In the genomic region with DNA sequence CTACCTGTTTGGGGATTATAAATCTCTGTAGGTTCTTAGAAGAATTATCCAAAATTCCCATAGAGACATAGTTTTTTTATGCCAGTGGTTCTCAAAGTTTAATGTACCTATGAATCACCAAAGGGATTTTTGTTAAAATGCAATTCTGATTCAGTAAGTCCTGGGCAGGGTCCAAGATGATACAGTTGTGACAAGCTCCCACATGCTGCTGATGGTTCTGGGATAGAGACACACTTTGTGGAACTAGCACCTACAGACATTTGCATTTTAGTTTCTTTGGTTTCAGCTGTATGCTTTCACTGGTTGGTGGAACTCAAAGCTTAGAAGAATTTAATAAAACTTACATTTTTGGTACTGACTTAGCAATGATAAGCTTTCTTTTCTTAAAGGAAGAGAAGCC, we compare ENCODE assay signal across 28 cellular contexts.
DNase-seq lines count a peak whose midpoint lies in the region; ATAC-seq and TF ChIP-seq lines count a peak whose summit lies in the region.
"Had no signal": no experiment of that assay in that cellular context is flagged by ENCODE, and none has a peak within 500 bp of the region (broad histone marks: within the 10 kb centered on the region; RNA-seq: fewer than 3 reads in every experiment).

No MANE protein-coding gene starts in this region.

- H3K27ac Mint-ChIP-seq in activated T-helper 1 cell treated with anti-CD3 and anti-CD28 coated beads, Interleukin-12 subunit alpha, Interleukin-12 subunit beta, Interleukin-2, Interleukin-4 antibody, amounts not matched to agents 30 ng/mL and 10 ng/mL and 1 ng/mL, durations not matched to agents 14 hours and 24 hours and 36 hours, result no peak overlapping the region
- H3K27ac Mint-ChIP-seq: activated naive CD8-positive, alpha-beta T cell; activated T-helper 2 cell treated with anti-CD3 and anti-CD28 coated beads, Interferon-gamma antibody, Interleukin-2, Interleukin-4, amounts not matched to agents 10 μg/mL and 5 μg/mL and 100 μg/mL, durations not matched to agents 14 hours and 24 hours and 36 hours; CD8-positive, alpha-beta T cell; H9 had no signal

- no peaks in the 10 kb centered on the region for H3K9me3 ChIP-seq in PC-3 (ENCODE audit: low read length)
- H3K9me3 ChIP-seq: body of pancreas, gastroesophageal sphincter, lower lobe of right lung, sigmoid colon, thyroid gland had no signal

- no TSS peak for BruUV-seq in PC-3 (replicated peaks; lab: Mats Ljungman, UMichigan)

- H3K27ac ChIP-seq in PC-3 (ENCODE audit: low read length) (no peak overlapping the region), epithelial cell of prostate (no peak overlapping the region)
- H3K27ac ChIP-seq: body of pancreas, gastroesophageal sphincter, lower lobe of right lung, sigmoid colon, SK-N-MC had no signal

- TF ChIP-seq CTCF in PC-3 (conservative IDR thresholded peaks at IDR 0.05; ENCODE audit: low read depth, low read length), result no peak

- CTCF ChIA-PET in PC-3 (lab: Charles Lee), result no interaction called here

- H3K9me2 ChIP-seq in PC-3 (replicated peaks; ENCODE audit: low read length), result no peaks in the 10 kb centered on the region

- H3K36me3 ChIP-seq in PC-3 (ENCODE audit: low read depth, low read length), result no peaks in the 10 kb centered on the region
- H3K36me3 ChIP-seq: gastroesophageal sphincter, lower lobe of right lung, sigmoid colon, thyroid gland had no signal

- peaks cover 13% of the 10 kb centered on the region for H3K27me3 Mint-ChIP-seq in activated T-helper 1 cell treated with anti-CD3 and anti-CD28 coated beads, Interleukin-12 subunit alpha, Interleukin-12 subunit beta, Interleukin-2, Interleukin-4 antibody, amounts not matched to agents 30 ng/mL and 10 ng/mL and 1 ng/mL, durations not matched to agents 14 hours and 24 hours and 36 hours (ENCODE audit: insufficient read depth)

- ATAC-seq in PC-3, result no peak
- ATAC-seq in GM21526 (IDR thresholded peaks at IDR 0.05; ENCODE audit: low FRiP score, unreplicated experiment), result no peak
- no peak for ATAC-seq in GM19023 (IDR thresholded peaks at IDR 0.05; ENCODE audit: unreplicated experiment)
- ATAC-seq: body of pancreas; CD8-positive, alpha-beta T cell; gastroesophageal sphincter; lower lobe of right lung; stimulated activated naive CD8-positive, alpha-beta T cell treated with anti-CD3 and anti-CD28 coated beads, Interleukin-15, Interleukin-2, amounts not matched to agents 100 U/mL and 50 U/mL, for 24 hours had no signal

- no peaks in the 10 kb centered on the region for H3F3A ChIP-seq in PC-3 (ENCODE audit: low read length, unreplicated experiment)

- peaks cover 6% of the 10 kb centered on the region for H3K4me1 ChIP-seq in PC-3 (ENCODE audit: insufficient read depth, low read length)
- H3K4me1 ChIP-seq: gastroesophageal sphincter had no signal

- POLR2A ChIA-PET in PC-3 (lab: Charles Lee; ENCODE audit: unreplicated experiment), result no interaction called here

- no peaks in the 10 kb centered on the region for H3K4me1 Mint-ChIP-seq in activated T-helper 1 cell treated with anti-CD3 and anti-CD28 coated beads, Interleukin-12 subunit alpha, Interleukin-12 subunit beta, Interleukin-2, Interleukin-4 antibody, amounts not matched to agents 30 ng/mL and 10 ng/mL and 1 ng/mL, durations not matched to agents 14 hours and 24 hours and 36 hours (ENCODE audit: low read depth)

- H3K4me3 Mint-ChIP-seq in activated T-helper 1 cell treated with anti-CD3 and anti-CD28 coated beads, Interleukin-12 subunit alpha, Interleukin-12 subunit beta, Interleukin-2, Interleukin-4 antibody, amounts not matched to agents 30 ng/mL and 10 ng/mL and 1 ng/mL, durations not matched to agents 14 hours and 24 hours and 36 hours, result no peak overlapping the region
- H3K4me3 Mint-ChIP-seq: activated naive CD8-positive, alpha-beta T cell; CD8-positive, alpha-beta T cell; H9 had no signal

- H3K79me2 ChIP-seq in PC-3 (ENCODE audit: low read length), result no peaks in the 10 kb centered on the region

- H3K36me3 Mint-ChIP-seq in activated T-helper 1 cell treated with anti-CD3 and anti-CD28 coated beads, Interleukin-12 subunit alpha, Interleukin-12 subunit beta, Interleukin-2, Interleukin-4 antibody, amounts not matched to agents 30 ng/mL and 10 ng/mL and 1 ng/mL, durations not matched to agents 14 hours and 24 hours and 36 hours (ENCODE audit: low read depth), result no peaks in the 10 kb centered on the region
- H3K36me3 Mint-ChIP-seq: activated naive CD8-positive, alpha-beta T cell; CD8-positive, alpha-beta T cell had no signal

- no peak overlapping the region for H3K4me2 ChIP-seq in PC-3 (ENCODE audit: low read length)

- H3K4me3 ChIP-seq in PC-3 (ENCODE audit: low read length), result no peak overlapping the region
- H3K4me3 ChIP-seq: body of pancreas, gastroesophageal sphincter, lower lobe of right lung, sigmoid colon, SK-N-MC, thyroid gland had no signal

- H4K20me1 ChIP-seq in PC-3 (ENCODE audit: low read length), result no peaks in the 10 kb centered on the region

- DNase-seq in GM04504 (ENCODE audit: low read depth), result peak; percentile 33
- peak; percentile 37 for DNase-seq in PC-3
- DNase-seq in epithelial cell of prostate (ENCODE audit: low read depth, low spot score), result peak; percentile 74
- peak; percentile 47 for DNase-seq in stromal cell of bone marrow (ENCODE audit: low read depth)
- DNase-seq in activated T-helper 1 cell treated with anti-CD3 and anti-CD28 coated beads, Interleukin-12 subunit alpha, Interleukin-12 subunit beta, Interleukin-2, Interleukin-4 antibody, amounts not matched to agents 30 ng/mL and 10 ng/mL and 1 ng/mL, durations not matched to agents 14 hours and 24 hours and 36 hours (ENCODE audit: low spot score), result no peak
- DNase-seq: activated CD4-positive, alpha-beta T cell treated with anti-CD3 and anti-CD28 coated beads for 48 hours; AML-193; body of pancreas; CD8-positive, alpha-beta T cell; DMS53; GF-D8; H9; Karpas-422; lower lobe of right lung; NCI-H1694 treated with DMSO at 0.1 percent for 48 hours; NCI-H2171; NCI-H524 treated with DMSO at 0.1 percent for 48 hours; sigmoid colon; stimulated activated CD4-positive, alpha-beta T cell treated with anti-CD3 and anti-CD28 coated beads, Interleukin-15, amount 100 ng/mL, for 24 hours; stimulated activated naive CD8-positive, alpha-beta T cell treated with anti-CD3 and anti-CD28 coated beads, Interleukin-15, Interleukin-2, amounts not matched to agents 100 U/mL and 50 U/mL, for 24 hours; T-helper 2 cell; thyroid gland had no signal

- H2AFZ ChIP-seq in PC-3 (ENCODE audit: low read length), result no peak overlapping the region

- no peaks in the 10 kb centered on the region for H3K9me3 Mint-ChIP-seq in activated T-helper 1 cell treated with anti-CD3 and anti-CD28 coated beads, Interleukin-12 subunit alpha, Interleukin-12 subunit beta, Interleukin-2, Interleukin-4 antibody, amounts not matched to agents 30 ng/mL and 10 ng/mL and 1 ng/mL, durations not matched to agents 14 hours and 24 hours and 36 hours
- H3K9me3 Mint-ChIP-seq: activated T-helper 2 cell treated with anti-CD3 and anti-CD28 coated beads, Interferon-gamma antibody, Interleukin-2, Interleukin-4, amounts not matched to agents 10 μg/mL and 5 μg/mL and 100 μg/mL, durations not matched to agents 14 hours and 24 hours and 36 hours; CD8-positive, alpha-beta T cell; H9 had no signal

- peaks cover 27% of the 10 kb centered on the region for H3K27me3 ChIP-seq in PC-3 (ENCODE audit: low read length)
- H3K27me3 ChIP-seq: body of pancreas, sigmoid colon, thyroid gland had no signal

- no peak overlapping the region for H3K9ac ChIP-seq in PC-3 (ENCODE audit: low read length)

- intact Hi-C loops in PC-3 (cut with micrococcal nuclease), result no loop called here
- intact Hi-C loops in activated T-helper 1 cell treated with anti-CD3 and anti-CD28 coated beads, Interleukin-12 subunit alpha, Interleukin-12 subunit beta, Interleukin-2, Interleukin-4 antibody, amounts not matched to agents 30 ng/mL and 10 ng/mL and 1 ng/mL, durations not matched to agents 14 hours and 24 hours and 36 hours (cut with micrococcal nuclease), result no loop called here
